ENCODE assay signal across 25 cellular contexts in the genomic region with DNA sequence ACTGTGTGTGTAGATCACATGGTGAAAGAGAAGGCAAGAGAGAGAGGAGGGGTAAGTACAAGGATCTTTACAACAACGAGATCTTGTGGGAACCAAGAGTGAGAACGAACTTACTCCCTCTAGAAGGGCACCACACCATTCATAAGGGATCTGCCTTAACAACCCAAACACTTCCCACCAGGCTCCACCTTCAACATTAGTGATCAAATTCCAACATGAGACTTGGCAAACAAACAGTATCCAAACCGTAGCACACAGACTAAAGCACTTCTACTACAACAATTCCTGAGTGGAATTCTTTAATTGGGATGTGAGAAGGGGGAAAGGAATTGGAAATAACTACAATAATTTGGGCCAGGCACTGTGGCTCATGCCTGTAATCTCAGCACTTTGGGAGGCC. TPM values are rescaled to one million over a fixed set of nuclear protein-coding genes. Genes with fewer than 3 reads are reported as not detected.
"Had no signal": no experiment of that assay in that cellular context is flagged by ENCODE, and none has a peak within 500 bp of the region (broad histone marks: within the 10 kb centered on the region; RNA-seq: fewer than 3 reads in every experiment).

No MANE protein-coding gene starts in this region.

- H3K4me1 ChIP-seq: esophagus muscularis mucosa, gastroesophageal sphincter, heart left ventricle, left lung, lower lobe of right lung had no signal

- H3K4me2 ChIP-seq: hepatocyte had no signal

- H3K79me2 ChIP-seq: hepatocyte had no signal

- FAIRE-seq: colon, endothelial cell of umbilical vein, kidney had no signal

- H3K27ac ChIP-seq: coronary artery, dorsolateral prefrontal cortex, esophagus muscularis mucosa, foreskin keratinocyte, gastroesophageal sphincter, heart left ventricle, hepatocyte, left lung, lower lobe of right lung had no signal

- ATAC-seq: foreskin keratinocyte, gastroesophageal sphincter, heart left ventricle, left colon, left lung, left ventricle myocardium superior, lower lobe of right lung, mucosa of descending colon had no signal

- H2AFZ ChIP-seq: hepatocyte had no signal

- H3K27me3 ChIP-seq: dorsolateral prefrontal cortex, esophagus muscularis mucosa, foreskin keratinocyte, gastroesophageal sphincter, heart left ventricle, hepatocyte, left lung had no signal

- H3K4me3 ChIP-seq: coronary artery, dorsolateral prefrontal cortex, esophagus muscularis mucosa, gastroesophageal sphincter, heart left ventricle, hepatocyte, left lung, lower lobe of right lung, mucosa of descending colon had no signal

- DNase-seq: dermis blood vessel endothelial cell; dorsolateral prefrontal cortex; effector CD4-positive, alpha-beta T cell; effector memory CD4-positive, alpha-beta T cell; foreskin keratinocyte; heart left ventricle; hypothalamus; immature natural killer cell; islet precursor cell; kidney; kidney glomerular epithelial cell; left colon; left lung; left ventricle myocardium superior; lower lobe of right lung; mesenchymal stem cell; mucosa of descending colon; naive B cell had no signal

- H3K9me3 ChIP-seq: esophagus muscularis mucosa, gastroesophageal sphincter, heart left ventricle, left lung, lower lobe of right lung, mucosa of descending colon had no signal

- H3K36me3 ChIP-seq: esophagus muscularis mucosa, gastroesophageal sphincter, heart left ventricle, left lung, lower lobe of right lung had no signal

RNA-seq across cellular contexts. Expression of a gene that starts 35.0 kb away (rescaled TPM):
- total RNA-seq: fibroblast of villous mesenchyme had no signal
- polyA plus RNA-seq: foreskin keratinocyte, hepatocyte had no signal
